1 cellular context compared by ENCODE assay signal in genomic region chr12:42698213-42698612, GRCh38.
TF ChIP-seq lines count a peak whose summit lies in the region.

No MANE protein-coding gene starts in this region.

TF ChIP-seq in WTC11, 78 proteins besides CTCF, POLR2A, EP300 and RAD21 (continued from another document):
- no peak for TF ChIP-seq PREB (CRISPR knock-in tag; IDR thresholded peaks at IDR 0.05; ENCODE audit: borderline replicate concordance)
- TF ChIP-seq PRRX2 (CRISPR knock-in tag; IDR thresholded peaks at IDR 0.05), result no peak
- no peak for TF ChIP-seq ESRRA (CRISPR knock-in tag; IDR thresholded peaks at IDR 0.05; ENCODE audit: borderline replicate concordance)
- no peak for TF ChIP-seq FOXK1 (CRISPR knock-in tag; IDR thresholded peaks at IDR 0.05)
- TF ChIP-seq HMGA2 (CRISPR knock-in tag; IDR thresholded peaks at IDR 0.05), result no peak
- TF ChIP-seq ZNF396 (CRISPR knock-in tag; IDR thresholded peaks at IDR 0.05; ENCODE audit: borderline replicate concordance), result no peak
